ENCODE assay signal across 8 cellular contexts in the genomic region with DNA sequence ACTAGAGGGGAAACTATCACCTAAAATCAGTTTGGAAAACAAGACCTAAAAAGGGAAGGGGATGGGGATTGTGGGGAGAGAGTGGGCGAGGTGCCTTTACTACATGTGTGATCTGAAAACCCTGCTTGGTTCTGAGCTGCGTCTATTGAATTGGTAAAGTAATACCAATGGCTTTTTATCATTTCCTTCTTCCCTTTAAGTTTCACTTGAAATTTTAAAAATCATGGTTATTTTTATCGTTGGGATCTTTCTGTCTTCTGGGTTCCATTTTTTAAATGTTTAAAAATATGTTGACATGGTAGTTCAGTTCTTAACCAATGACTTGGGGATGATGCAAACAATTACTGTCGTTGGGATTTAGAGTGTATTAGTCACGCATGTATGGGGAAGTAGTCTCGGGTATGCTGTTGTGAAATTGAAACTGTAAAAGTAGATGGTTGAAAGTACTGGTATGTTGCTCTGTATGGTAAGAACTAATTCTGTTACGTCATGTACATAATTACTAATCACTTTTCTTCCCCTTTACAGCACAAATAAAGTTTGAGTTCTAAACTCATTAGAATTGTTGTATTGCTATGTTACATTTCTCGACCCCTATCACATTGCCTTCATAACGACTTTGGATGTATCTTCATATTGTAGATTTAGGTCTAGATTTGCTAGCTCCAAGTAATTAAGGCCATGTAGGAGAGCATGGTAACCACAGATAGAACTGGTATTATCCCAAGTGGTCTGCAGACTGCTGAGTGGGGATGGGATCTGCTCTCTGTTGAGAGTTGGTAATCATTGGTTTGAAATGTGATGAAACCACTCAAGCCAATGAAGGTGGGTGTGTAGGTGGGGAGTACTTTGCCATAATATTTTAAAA. TPM values are rescaled to one million over a fixed set of nuclear protein-coding genes. Genes with fewer than 3 reads are reported as not detected.
DNase-seq lines count a peak whose midpoint lies in the region; TF ChIP-seq lines count a peak whose summit lies in the region.

No MANE protein-coding gene starts in this region.

- no peaks in the 10 kb centered on the region for H3K9me3 Mint-ChIP-seq in activated T-helper 2 cell treated with anti-CD3 and anti-CD28 coated beads, Interferon-gamma antibody, Interleukin-2, Interleukin-4, amounts not matched to agents 10 μg/mL and 5 μg/mL and 100 μg/mL, durations not matched to agents 14 hours and 24 hours and 36 hours

- H3K4me1 Mint-ChIP-seq in activated T-helper 2 cell treated with anti-CD3 and anti-CD28 coated beads, Interferon-gamma antibody, Interleukin-2, Interleukin-4, amounts not matched to agents 10 μg/mL and 5 μg/mL and 100 μg/mL, durations not matched to agents 14 hours and 24 hours and 36 hours (ENCODE audit: low read depth) = peaks cover 48% of the 10 kb centered on the region

- H3K27ac ChIP-seq in left ventricle myocardium inferior (replicated peaks) = peak overlapping the region; percentile 100

- peaks cover 86% of the 10 kb centered on the region for H3K4me1 ChIP-seq in left ventricle myocardium inferior

- intact Hi-C loops in activated T-helper 2 cell treated with anti-CD3 and anti-CD28 coated beads, Interferon-gamma antibody, Interleukin-2, Interleukin-4, amounts not matched to agents 10 μg/mL and 5 μg/mL and 100 μg/mL, durations not matched to agents 14 hours and 24 hours and 36 hours (cut with micrococcal nuclease) = loop anchor here (1.0 to 2.0 kb wide), 2 partner anchors 8 to 51 kb away; no protein-coding TSS in a partner anchor
- intact Hi-C loops in left ventricle myocardium inferior (cut with micrococcal nuclease) = no loop called here

- peak; percentile 35 for DNase-seq in NCI-H526 treated with DMSO at 0.1 percent for 48 hours (lab: John Stamatoyannopoulos, UW)
- no peak for DNase-seq in NCI-H526 (lab: John Stamatoyannopoulos, UW)
- DNase-seq in MG63 = no peak
- no peak for DNase-seq in activated T-helper 2 cell treated with anti-CD3 and anti-CD28 coated beads, Interferon-gamma antibody, Interleukin-2, Interleukin-4, amounts not matched to agents 10 μg/mL and 5 μg/mL and 100 μg/mL, durations not matched to agents 14 hours and 24 hours and 36 hours (ENCODE audit: low spot score)
- no peak for DNase-seq in left ventricle myocardium inferior
- no peak for DNase-seq in skeletal muscle cell (ENCODE audit: low read depth)
- no peak for DNase-seq in AG20443 (ENCODE audit: low spot score)
- DNase-seq in SW 1271 (lab: John Stamatoyannopoulos, UW) = no peak

- peak overlapping the region; percentile 98 for H3K27ac Mint-ChIP-seq in activated T-helper 2 cell treated with anti-CD3 and anti-CD28 coated beads, Interferon-gamma antibody, Interleukin-2, Interleukin-4, amounts not matched to agents 10 μg/mL and 5 μg/mL and 100 μg/mL, durations not matched to agents 14 hours and 24 hours and 36 hours

- H3K36me3 Mint-ChIP-seq in activated T-helper 2 cell treated with anti-CD3 and anti-CD28 coated beads, Interferon-gamma antibody, Interleukin-2, Interleukin-4, amounts not matched to agents 10 μg/mL and 5 μg/mL and 100 μg/mL, durations not matched to agents 14 hours and 24 hours and 36 hours (ENCODE audit: low read depth) = peaks cover 72% of the 10 kb centered on the region

- H3K27me3 ChIP-seq in MG63 = no peaks in the 10 kb centered on the region; the same call in 1 of the 2 replicates
- no peaks in the 10 kb centered on the region for H3K27me3 ChIP-seq in left ventricle myocardium inferior (ENCODE audit: low read depth)

- H3K9me3 ChIP-seq in MG63 (peaks cover 5% of the 10 kb centered on the region; the same call in 1 of the 2 replicates), left ventricle myocardium inferior (replicated peaks) (no peaks in the 10 kb centered on the region)

- no peaks in the 10 kb centered on the region for H3K27me3 Mint-ChIP-seq in activated T-helper 2 cell treated with anti-CD3 and anti-CD28 coated beads, Interferon-gamma antibody, Interleukin-2, Interleukin-4, amounts not matched to agents 10 μg/mL and 5 μg/mL and 100 μg/mL, durations not matched to agents 14 hours and 24 hours and 36 hours (ENCODE audit: low read depth)

- no peak for TF ChIP-seq CTCF in left ventricle myocardium inferior (IDR thresholded peaks at IDR 0.05; ENCODE audit: borderline replicate concordance)

- H3K4me3 ChIP-seq in MG63 = peak overlapping the region; percentile 80
- peak overlapping the region; percentile 80 for H3K4me3 ChIP-seq in left ventricle myocardium inferior
- peak overlapping the region; percentile 86 for H3K4me3 ChIP-seq in skeletal muscle cell (ENCODE audit: low read depth, low read length)

- H3K36me3 ChIP-seq in MG63 = peaks cover 64% of the 10 kb centered on the region
- H3K36me3 ChIP-seq in left ventricle myocardium inferior = peaks cover 66% of the 10 kb centered on the region

- H3K4me3 Mint-ChIP-seq in activated T-helper 2 cell treated with anti-CD3 and anti-CD28 coated beads, Interferon-gamma antibody, Interleukin-2, Interleukin-4, amounts not matched to agents 10 μg/mL and 5 μg/mL and 100 μg/mL, durations not matched to agents 14 hours and 24 hours and 36 hours (ENCODE audit: low read depth) = peak overlapping the region; percentile 98

RNA-seq across cellular contexts. Expression of a gene that starts 3.6 kb away (rescaled TPM):
- 4.8 and 7.7 TPM in 2 replicates for total RNA-seq in MG63 (2014; rRNA removed; shearing (Covaris generic); ENCODE audit: low replicate concordance)
- 422 and 430 TPM in 2 replicates for total RNA-seq in activated T-helper 2 cell treated with anti-CD3 and anti-CD28 coated beads, Interferon-gamma antibody, Interleukin-2, Interleukin-4, amounts not matched to agents 10 μg/mL and 5 μg/mL and 100 μg/mL, durations not matched to agents 14 hours and 24 hours and 36 hours
- total RNA-seq in left ventricle myocardium inferior = 405 TPM

RNA-seq across cellular contexts. Expression of a gene that starts 39.8 kb away (rescaled TPM):
- total RNA-seq in MG63 (2014; rRNA removed; shearing (Covaris generic); ENCODE audit: low replicate concordance) = 25.9 and 44.1 TPM in 2 replicates
- total RNA-seq in activated T-helper 2 cell treated with anti-CD3 and anti-CD28 coated beads, Interferon-gamma antibody, Interleukin-2, Interleukin-4, amounts not matched to agents 10 μg/mL and 5 μg/mL and 100 μg/mL, durations not matched to agents 14 hours and 24 hours and 36 hours = 39.7 and 39.8 TPM in 2 replicates
- total RNA-seq in left ventricle myocardium inferior = 8.4 TPM

RNA-seq across cellular contexts. Expression of a gene that starts 43.8 kb away (rescaled TPM):
- total RNA-seq in MG63 (2014; rRNA removed; shearing (Covaris generic); ENCODE audit: low replicate concordance) = 1.9 TPM in 2 replicates
- 14.6 and 16.3 TPM in 2 replicates for total RNA-seq in activated T-helper 2 cell treated with anti-CD3 and anti-CD28 coated beads, Interferon-gamma antibody, Interleukin-2, Interleukin-4, amounts not matched to agents 10 μg/mL and 5 μg/mL and 100 μg/mL, durations not matched to agents 14 hours and 24 hours and 36 hours
- 5.0 TPM for total RNA-seq in left ventricle myocardium inferior

Comparison
In these comparisons a context has a peak if more than half of its experiments do, and no peak if none do; other contexts are left out.
1. RNA of a gene that starts 3.6 kb away (total RNA-seq): 422 to 430 TPM in activated T-helper 2 cell treated with anti-CD3 and anti-CD28 coated beads, Interferon-gamma antibody, Interleukin-2, Interleukin-4, amounts not matched to agents 10 μg/mL and 5 μg/mL and 100 μg/mL, durations not matched to agents 14 hours and 24 hours and 36 hours and 405 TPM in left ventricle myocardium inferior (single experiment); 4.8 to 7.7 TPM in MG63; every median in the first group is over 10 times any median in the second.
2. Peak in every context shown above with its lines, with median percentiles within 50 percentile points of each other: H3K4me3 ChIP-seq.